Comparison of ENCODE assay signal across 1 cellular context in the genomic region with DNA sequence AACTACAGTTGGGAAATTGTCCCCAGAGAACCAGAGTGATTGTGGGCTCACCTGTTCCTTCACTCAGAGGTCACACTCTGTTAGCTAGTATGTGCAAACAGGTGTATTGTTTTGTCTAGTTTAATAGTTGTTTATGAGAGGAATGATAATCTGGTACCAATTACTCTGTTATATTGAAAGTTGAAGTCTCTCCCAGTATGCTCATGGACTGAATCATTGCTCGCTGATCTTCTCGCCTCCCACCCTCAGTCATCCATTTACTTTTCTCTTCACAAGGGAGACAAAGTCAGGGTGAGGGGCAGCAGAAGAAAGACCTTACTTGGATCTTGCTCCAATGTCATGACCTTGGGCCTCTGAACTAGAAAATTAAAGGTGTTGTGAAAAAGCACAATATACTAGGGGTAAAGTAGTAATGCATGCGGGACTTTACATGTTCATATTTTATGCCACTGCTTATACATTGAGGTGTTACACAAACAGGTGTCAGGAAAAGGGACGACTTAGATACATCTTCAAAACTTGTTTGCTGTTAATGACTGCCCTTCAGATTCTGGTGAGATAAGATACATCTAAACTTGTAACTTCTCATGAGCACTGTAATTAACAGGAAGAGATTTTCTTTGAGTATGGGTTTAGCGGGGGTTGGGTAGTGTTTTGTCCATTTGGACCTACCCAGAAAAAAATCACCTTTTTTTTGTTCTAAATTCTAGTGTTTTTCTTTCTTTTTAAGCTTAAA.
TF ChIP-seq lines count a peak whose summit lies in the region.

No MANE protein-coding gene starts in this region.

TF ChIP-seq in WTC11, 78 proteins besides CTCF, POLR2A, EP300 and RAD21 (continued from another document):
- TF ChIP-seq, protein P1, sequence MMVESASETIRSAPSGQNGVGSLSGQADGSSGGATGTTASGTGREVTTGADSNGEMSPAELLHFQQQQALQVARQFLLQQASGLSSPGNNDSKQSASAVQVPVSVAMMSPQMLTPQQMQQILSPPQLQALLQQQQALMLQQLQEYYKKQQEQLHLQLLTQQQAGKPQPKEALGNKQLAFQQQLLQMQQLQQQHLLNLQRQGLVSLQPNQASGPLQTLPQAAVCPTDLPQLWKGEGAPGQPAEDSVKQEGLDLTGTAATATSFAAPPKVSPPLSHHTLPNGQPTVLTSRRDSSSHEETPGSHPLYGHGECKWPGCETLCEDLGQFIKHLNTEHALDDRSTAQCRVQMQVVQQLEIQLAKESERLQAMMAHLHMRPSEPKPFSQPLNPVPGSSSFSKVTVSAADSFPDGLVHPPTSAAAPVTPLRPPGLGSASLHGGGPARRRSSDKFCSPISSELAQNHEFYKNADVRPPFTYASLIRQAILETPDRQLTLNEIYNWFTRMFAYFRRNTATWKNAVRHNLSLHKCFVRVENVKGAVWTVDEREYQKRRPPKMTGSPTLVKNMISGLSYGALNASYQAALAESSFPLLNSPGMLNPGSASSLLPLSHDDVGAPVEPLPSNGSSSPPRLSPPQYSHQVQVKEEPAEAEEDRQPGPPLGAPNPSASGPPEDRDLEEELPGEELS (CRISPR knock-in tag; IDR thresholded peaks at IDR 0.05): no peak
TF ChIP-seq in WTC11: peak in this region for 0.
